ENCODE assay signal across 17 cellular contexts in genomic region chr2:31388736-31389135, GRCh38. TPM values are rescaled to one million over a fixed set of nuclear protein-coding genes. Genes with fewer than 3 reads are reported as not detected.
A peak's percentile ranks its signal among the peaks of the same experiment; 100 is the strongest.
DNase-seq lines count a peak whose midpoint lies in the region; ATAC-seq, FAIRE-seq and TF ChIP-seq lines count a peak whose summit lies in the region.
"Had no signal": no experiment of that assay in that cellular context is flagged by ENCODE, and none has a peak within 500 bp of the region (broad histone marks: within the 10 kb centered on the region; RNA-seq: fewer than 3 reads in every experiment).

No MANE protein-coding gene starts in this region.

- no peak overlapping the region for H3K4me3 Mint-ChIP-seq in natural killer cell treated with Interleukin-12 subunit alpha and Interleukin-12 subunit beta and Interleukin-15 and Interleukin-18, amount 100 ng/mL, for 72 hours
- H3K4me3 Mint-ChIP-seq in natural killer cell (no peak overlapping the region), type B pancreatic cell (no peak overlapping the region)
- H3K4me3 Mint-ChIP-seq: CD14-positive monocyte; CD4-positive, alpha-beta memory T cell; H9 had no signal

- H3K9me3 ChIP-seq in esophagus muscularis mucosa (no peaks in the 10 kb centered on the region), lung (ENCODE audit: control insufficient read depth in 2 of 2, insufficient read depth in 1 of 2, low read length in 1 of 2) (no peaks in the 10 kb centered on the region)
- H3K9me3 ChIP-seq: BLaER1 had no signal

- ATAC-seq in natural killer cell treated with Interleukin-12 subunit alpha and Interleukin-12 subunit beta and Interleukin-15 and Interleukin-18, amount 100 ng/mL, for 72 hours: peak; percentile 28 to 43
- ATAC-seq in natural killer cell: no peak
- no peak for ATAC-seq in lung (ENCODE audit: insufficient read depth, low FRiP score)
- ATAC-seq in HG03571 (IDR thresholded peaks at IDR 0.05; ENCODE audit: unreplicated experiment): no peak

- intact Hi-C loops in natural killer cell (cut with micrococcal nuclease) (no loop called here), esophagus muscularis mucosa (cut with DNase I) (no loop called here)

- H3K27ac ChIP-seq in esophagus muscularis mucosa (replicated peaks in 1 of 4) (no peak overlapping the region), lung (ENCODE audit: low read depth in 1 of 2, low read length in 1 of 2) (no peak overlapping the region)
- H3K27ac ChIP-seq: BLaER1 had no signal

- peaks cover 0 to 20% of the 10 kb centered on the region in 2 donors for H3K27me3 Mint-ChIP-seq in natural killer cell treated with Interleukin-12 subunit alpha and Interleukin-12 subunit beta and Interleukin-15 and Interleukin-18, amount 100 ng/mL, for 72 hours
- H3K27me3 Mint-ChIP-seq in natural killer cell (ENCODE audit: low read depth in 2 of 2) (peaks cover 3 to 10% of the 10 kb centered on the region in 2 donors), type B pancreatic cell (peaks cover 3% of the 10 kb centered on the region)

- H3K4me1 ChIP-seq in esophagus muscularis mucosa: no peaks in the 10 kb centered on the region
- peaks cover 0 to 1% of the 10 kb centered on the region in 2 donors for H3K4me1 ChIP-seq in lung (ENCODE audit: control insufficient read depth in 2 of 2, insufficient read depth in 2 of 2, low read length in 2 of 2)

- TF ChIP-seq CTCF in natural killer cell (IDR thresholded peaks at IDR 0.05) (no peak), esophagus muscularis mucosa (IDR thresholded peaks at IDR 0.05) (no peak), lung (IDR thresholded peaks at IDR 0.05; ENCODE audit: control extremely low read depth, extremely low read depth) (no peak), type B pancreatic cell (conservative IDR thresholded peaks at IDR 0.05) (no peak)

- H3K36me3 ChIP-seq in esophagus muscularis mucosa: no peaks in the 10 kb centered on the region
- no peaks in the 10 kb centered on the region for H3K36me3 ChIP-seq in lung (ENCODE audit: control insufficient read depth in 2 of 2, insufficient read depth in 2 of 2, low read length in 2 of 2)
- H3K36me3 ChIP-seq: BLaER1 had no signal

- no peak overlapping the region for H3K4me3 ChIP-seq in esophagus muscularis mucosa
- no peak overlapping the region for H3K4me3 ChIP-seq in lung
- H3K4me3 ChIP-seq: BLaER1 had no signal

- H3K9me3 Mint-ChIP-seq in natural killer cell treated with Interleukin-12 subunit alpha and Interleukin-12 subunit beta and Interleukin-15 and Interleukin-18, amount 100 ng/mL, for 72 hours: no peaks in the 10 kb centered on the region
- H3K9me3 Mint-ChIP-seq in natural killer cell: peaks cover 0 to 3% of the 10 kb centered on the region in 2 donors
- no peaks in the 10 kb centered on the region for H3K9me3 Mint-ChIP-seq in type B pancreatic cell
- H3K9me3 Mint-ChIP-seq: CD4-positive, alpha-beta memory T cell; H9 had no signal

- WGBS in esophagus muscularis mucosa: 73% methylated on average over 4 of the region's 4 CpGs
- WGBS in lung, 2 donors: 82 to 88% methylated on average over 4 of the region's 4 CpGs

- no peak for DNase-seq in natural killer cell treated with Interleukin-12 subunit alpha and Interleukin-12 subunit beta and Interleukin-15 and Interleukin-18, amount 100 ng/mL, for 72 hours (ENCODE audit: low spot score)
- DNase-seq in natural killer cell: no peak
- peak; percentile 79 for DNase-seq in esophagus muscularis mucosa (ENCODE audit: extremely low spot score)
- peak; percentile 19 for DNase-seq in lung (ENCODE audit: low spot score)
- DNase-seq in urothelium cell line (ENCODE audit: low spot score): no peak
- DNase-seq in NCI-H2107 (lab: John Stamatoyannopoulos, UW): no peak
- DNase-seq in type B pancreatic cell (ENCODE audit: extremely low spot score, unreplicated experiment): no peak
- DNase-seq: 8988T; Calu3; CD4-positive, alpha-beta memory T cell; DMS79 treated with DMSO at 0.1 percent for 48 hours; GF-D8; H9 had no signal

- H3K27me3 ChIP-seq in esophagus muscularis mucosa (no peaks in the 10 kb centered on the region), lung (ENCODE audit: control insufficient read depth, insufficient read depth) (no peaks in the 10 kb centered on the region)
- H3K27me3 ChIP-seq: BLaER1 had no signal

- TF ChIP-seq POLR2A in esophagus muscularis mucosa (IDR thresholded peaks at IDR 0.05; ENCODE audit: low read depth): no peak

- TF ChIP-seq EP300 in esophagus muscularis mucosa (IDR thresholded peaks at IDR 0.05): no peak

- H3K36me3 Mint-ChIP-seq in natural killer cell treated with Interleukin-12 subunit alpha and Interleukin-12 subunit beta and Interleukin-15 and Interleukin-18, amount 100 ng/mL, for 72 hours: no peaks in the 10 kb centered on the region
- no peaks in the 10 kb centered on the region for H3K36me3 Mint-ChIP-seq in natural killer cell
- H3K36me3 Mint-ChIP-seq in type B pancreatic cell: no peaks in the 10 kb centered on the region
- H3K36me3 Mint-ChIP-seq: CD14-positive monocyte; CD4-positive, alpha-beta memory T cell had no signal

- FAIRE-seq in urothelium cell line (lab: Jason Lieb, UNC): peak; percentile 40
- FAIRE-seq: H1 had no signal

- H3K4me1 Mint-ChIP-seq in natural killer cell treated with Interleukin-12 subunit alpha and Interleukin-12 subunit beta and Interleukin-15 and Interleukin-18, amount 100 ng/mL, for 72 hours (ENCODE audit: low read depth in 2 of 2): no peaks in the 10 kb centered on the region
- H3K4me1 Mint-ChIP-seq in natural killer cell (no peaks in the 10 kb centered on the region), type B pancreatic cell (ENCODE audit: unreplicated experiment) (no peaks in the 10 kb centered on the region)
- H3K4me1 Mint-ChIP-seq: CD4-positive, alpha-beta memory T cell had no signal

- H3K27ac Mint-ChIP-seq in natural killer cell treated with Interleukin-12 subunit alpha and Interleukin-12 subunit beta and Interleukin-15 and Interleukin-18, amount 100 ng/mL, for 72 hours: no peak overlapping the region
- no peak overlapping the region for H3K27ac Mint-ChIP-seq in natural killer cell
- H3K27ac Mint-ChIP-seq in type B pancreatic cell: no peak overlapping the region
- H3K27ac Mint-ChIP-seq: CD4-positive, alpha-beta memory T cell; H9 had no signal

RNA-seq across cellular contexts. Expression of gene XDH, which starts 25.8 kb away (rescaled TPM):
- under 1 TPM in 1 of 2 donors, not detected in 1; 0.08 TPM for total RNA-seq in natural killer cell treated with Interleukin-12 subunit alpha and Interleukin-12 subunit beta and Interleukin-15 and Interleukin-18, amount 100 ng/mL, for 72 hours
- total RNA-seq in natural killer cell (not detected), esophagus muscularis mucosa (under 1 TPM in 1 of 4 donors, not detected in 3; 0.17 TPM), lung (1 to 10 TPM in 1 of 2 donors, under 1 TPM in 1; 0.71 to 1.5 TPM), type B pancreatic cell (ENCODE audit: low replicate concordance) (2.5 and 7.7 TPM in 2 replicates)
- under 1 TPM; 0.12 to 0.48 TPM for polyA plus RNA-seq in lung
- total RNA-seq: CD4-positive, alpha-beta memory T cell had no signal
- polyA plus RNA-seq: CD14-positive monocyte; CD4-positive, alpha-beta memory T cell had no signal

Comparison
In these comparisons a context has a peak if more than half of its experiments do, and no peak if none do; other contexts are left out.
1. ATAC-seq: peak in natural killer cell treated with Interleukin-12 subunit alpha and Interleukin-12 subunit beta and Interleukin-15 and Interleukin-18, amount 100 ng/mL, for 72 hours (2 of 2); none in natural killer cell (0 of 3), lung (single experiment) and HG03571 (single experiment).
2. DNase-seq: peak in esophagus muscularis mucosa (single experiment) and lung (single experiment); none in natural killer cell treated with Interleukin-12 subunit alpha and Interleukin-12 subunit beta and Interleukin-15 and Interleukin-18, amount 100 ng/mL, for 72 hours (single experiment), natural killer cell (single experiment), urothelium cell line (single experiment), NCI-H2107 (single experiment) and type B pancreatic cell (single experiment).